Comparison of ENCODE assay signal across 28 cellular contexts in genomic region chr3:164524201-164524600, GRCh38.
DNase-seq lines count a peak whose midpoint lies in the region; ATAC-seq and TF ChIP-seq lines count a peak whose summit lies in the region.
"Had no signal": no experiment of that assay in that cellular context is flagged by ENCODE, and none has a peak within 500 bp of the region (broad histone marks: within the 10 kb centered on the region; RNA-seq: fewer than 3 reads in every experiment).

No MANE protein-coding gene starts in this region.

- H3K4me2 ChIP-seq in hepatocyte: no peak overlapping the region
- H3K4me2 ChIP-seq: BLaER1, GM23338, KMS-11, SK-N-SH had no signal

- no peaks in the 10 kb centered on the region for H3K27me3 ChIP-seq in hepatocyte
- H3K27me3 ChIP-seq: BLaER1 had no signal

- intact Hi-C loops in mucosa of descending colon (cut with DNase I, micrococcal nuclease): no loop called here
- intact Hi-C loops in MCF 10A (cut with micrococcal nuclease): no loop called here

- ATAC-seq in mucosa of descending colon (peak; percentile 69), GM21390 (IDR thresholded peaks at IDR 0.05; ENCODE audit: unreplicated experiment) (no peak)
- ATAC-seq: GM12878, GM23338, Panc1 had no signal

- peaks cover 5% of the 10 kb centered on the region for H3K9me3 Mint-ChIP-seq in MCF 10A (ENCODE audit: unreplicated experiment)

- POLR2A ChIA-PET in MCF 10A (lab: Yijun Ruan, JAX): no interaction called here

- no peaks in the 10 kb centered on the region for H3K9me3 ChIP-seq in hepatocyte (ENCODE audit: low read depth)
- H3K9me3 ChIP-seq in mucosa of descending colon: peaks cover 6% of the 10 kb centered on the region
- H3K9me3 ChIP-seq: HAP-1, SK-N-SH had no signal

- CTCF ChIA-PET in MCF 10A (lab: Yijun Ruan, JAX): no interaction called here

- peak; percentile 73 for DNase-seq in DMS53 (lab: John Stamatoyannopoulos, UW)
- peak; percentile 68 for DNase-seq in NCI-H146 treated with DMSO at 0.1 percent for 48 hours (lab: John Stamatoyannopoulos, UW; ENCODE audit: unreplicated experiment)
- peak; percentile 57 for DNase-seq in hepatocyte (ENCODE audit: low spot score)
- no peak for DNase-seq in mucosa of descending colon
- DNase-seq in MCF 10A (ENCODE audit: unreplicated experiment): no peak
- DNase-seq in NOMO-1 treated with dmso at 0.1 percent for 144 hours (lab: John Stamatoyannopoulos, UW; ENCODE audit: unreplicated experiment): no peak
- DNase-seq in activated CD4-positive, alpha-beta T cell treated with anti-CD3 and anti-CD28 coated beads for 4 hours: no peak
- DNase-seq: CD4-positive, CD25-positive, alpha-beta regulatory T cell; DMS79; EL; GDM1; HFFc6; NCI-H1048; NCI-H1417 treated with DMSO at 0.1 percent for 48 hours; NCI-H187 treated with DMSO at 0.1 percent for 48 hours; NCI-H2171 treated with DMSO at 0.1 percent for 48 hours; NCI-H345; NCI-H524; SHP77 treated with DMSO at 0.1 percent for 48 hours; SK-N-SH had no signal

- H2AFZ ChIP-seq in hepatocyte: no peak overlapping the region

- H3K4me1 ChIP-seq in hepatocyte (ENCODE audit: insufficient read depth): no peaks in the 10 kb centered on the region
- no peaks in the 10 kb centered on the region for H3K4me1 ChIP-seq in mucosa of descending colon (ENCODE audit: low read depth)
- H3K4me1 ChIP-seq: BLaER1, HAP-1 had no signal

- no peak overlapping the region for H3K27ac Mint-ChIP-seq in MCF 10A (ENCODE audit: low read depth, unreplicated experiment)
- H3K27ac Mint-ChIP-seq: CD4-positive, CD25-positive, alpha-beta regulatory T cell; GM23338; HFFc6; IgD-negative memory B cell had no signal

- H3K27ac ChIP-seq in hepatocyte: peak overlapping the region; percentile 17
- H3K27ac ChIP-seq: BLaER1, KMS-11 had no signal

- no peak overlapping the region for H3K4me3 Mint-ChIP-seq in MCF 10A (ENCODE audit: unreplicated experiment)
- H3K4me3 Mint-ChIP-seq: CD4-positive, CD25-positive, alpha-beta regulatory T cell; GM23338; HFFc6; IgD-negative memory B cell had no signal

- peaks cover 43% of the 10 kb centered on the region for H3K27me3 Mint-ChIP-seq in MCF 10A (ENCODE audit: insufficient read depth, unreplicated experiment)
- H3K27me3 Mint-ChIP-seq: CD4-positive, CD25-positive, alpha-beta regulatory T cell; IgD-negative memory B cell had no signal

- TF ChIP-seq CTCF in hepatocyte (IDR thresholded peaks at IDR 0.05; ENCODE audit: poor library complexity): no peak
- no peak for TF ChIP-seq CTCF in mucosa of descending colon (IDR thresholded peaks at IDR 0.05)
- no peak for TF ChIP-seq CTCF in MCF 10A (IDR thresholded peaks at IDR 0.05; ENCODE audit: unreplicated experiment)

- no peaks in the 10 kb centered on the region for H3K79me2 ChIP-seq in hepatocyte

- H3K36me3 Mint-ChIP-seq in MCF 10A (ENCODE audit: insufficient read depth, unreplicated experiment): no peaks in the 10 kb centered on the region
- H3K36me3 Mint-ChIP-seq: CD4-positive, CD25-positive, alpha-beta regulatory T cell had no signal

- H3K4me1 Mint-ChIP-seq in MCF 10A (ENCODE audit: insufficient read depth, unreplicated experiment): no peaks in the 10 kb centered on the region
- H3K4me1 Mint-ChIP-seq: CD4-positive, CD25-positive, alpha-beta regulatory T cell; GM23338; IgD-negative memory B cell had no signal

- no TSS peak for BruUV-seq in MCF 10A (replicated peaks; lab: Mats Ljungman, UMichigan)

- H3K9me2 ChIP-seq in hepatocyte (replicated peaks; ENCODE audit: insufficient read depth): no peaks in the 10 kb centered on the region
- H3K9me2 ChIP-seq: SK-N-SH had no signal

- no peaks in the 10 kb centered on the region for H4K20me1 ChIP-seq in hepatocyte (ENCODE audit: insufficient read depth, poor library complexity, severe bottlenecking)
- H4K20me1 ChIP-seq: BLaER1 had no signal

- no peak overlapping the region for H3K4me3 ChIP-seq in hepatocyte
- H3K4me3 ChIP-seq in mucosa of descending colon: no peak overlapping the region
- H3K4me3 ChIP-seq: BLaER1, GM12878, GM23338, HAP-1 had no signal

- no peaks in the 10 kb centered on the region for H3K36me3 ChIP-seq in hepatocyte (replicated peaks; ENCODE audit: insufficient read depth, low read depth)
- no peaks in the 10 kb centered on the region for H3K36me3 ChIP-seq in mucosa of descending colon (ENCODE audit: low read depth)
- H3K36me3 ChIP-seq: BLaER1, HAP-1 had no signal

Comparison
In these comparisons a context has a peak if more than half of its experiments do, and no peak if none do; other contexts are left out.
1. DNase-seq: peak in DMS53 (single experiment), NCI-H146 treated with DMSO at 0.1 percent for 48 hours (single experiment) and hepatocyte (single experiment); none in mucosa of descending colon (0 of 3), MCF 10A (single experiment), NOMO-1 treated with dmso at 0.1 percent for 144 hours (single experiment) and activated CD4-positive, alpha-beta T cell treated with anti-CD3 and anti-CD28 coated beads for 4 hours (0 of 2).